14 cellular contexts compared by ENCODE assay signal in genomic region chr13:35162420-35162819, GRCh38.
DNase-seq lines count a peak whose midpoint lies in the region; ATAC-seq and TF ChIP-seq lines count a peak whose summit lies in the region.
"Had no signal": no experiment of that assay in that cellular context is flagged by ENCODE, and none has a peak within 500 bp of the region (broad histone marks: within the 10 kb centered on the region; RNA-seq: fewer than 3 reads in every experiment).

No MANE protein-coding gene starts in this region.

- no peak overlapping the region for H3K18ac ChIP-seq in trophoblast cell (ENCODE audit: low read length)

- H3K23ac ChIP-seq in trophoblast cell (ENCODE audit: low read length): no peak overlapping the region

- no peaks in the 10 kb centered on the region for H3K79me1 ChIP-seq in trophoblast cell (ENCODE audit: low read length)

- no peak for ATAC-seq in activated naive CD4-positive, alpha-beta T cell treated with anti-CD3 and anti-CD28 coated beads, Interleukin-2, amount 50 U/mL, for 72 hours
- peak; percentile 46 to 72 for ATAC-seq in stimulated activated naive B cell treated with anti-CD40 and anti-IgM and Interleukin-4, amounts not matched to agents 10 μg/mL and 1 μg/mL and 100 μg/mL, for 72 hours (replicated peaks)
- ATAC-seq: left cardiac atrium had no signal

- H3K4ac ChIP-seq in trophoblast cell (ENCODE audit: low read depth, low read length): no peak overlapping the region

- no peak for TF ChIP-seq CTCF in HFFc6 (IDR thresholded peaks at IDR 0.05)

- H2AFZ ChIP-seq in trophoblast cell (ENCODE audit: insufficient read depth, low read length, poor library complexity): no peak overlapping the region

- H3K4me1 ChIP-seq in trophoblast cell (ENCODE audit: control insufficient read depth in 1 of 2, insufficient read depth in 2 of 2, low read length in 2 of 2): no peaks in the 10 kb centered on the region

- H2BK5ac ChIP-seq in trophoblast cell (ENCODE audit: low read depth, low read length, poor library complexity): no peak overlapping the region

- H4K12ac ChIP-seq in trophoblast cell (ENCODE audit: low read depth, low read length): no peak overlapping the region

- no peaks in the 10 kb centered on the region for H3K79me2 ChIP-seq in trophoblast cell (ENCODE audit: control insufficient read depth, insufficient read depth, low read length, poor library complexity)

- H3K4me1 Mint-ChIP-seq in HFFc6 (ENCODE audit: low read depth): peaks cover 6% of the 10 kb centered on the region; the same call in 1 of the 2 replicates
- peaks cover 17% of the 10 kb centered on the region for H3K4me1 Mint-ChIP-seq in activated T-helper 1 cell treated with anti-CD3 and anti-CD28 coated beads, Interleukin-12 subunit alpha, Interleukin-12 subunit beta, Interleukin-2, Interleukin-4 antibody, amounts not matched to agents 30 ng/mL and 10 ng/mL and 1 ng/mL, durations not matched to agents 14 hours and 24 hours and 36 hours (ENCODE audit: low read depth)
- H3K4me1 Mint-ChIP-seq in stimulated activated naive B cell treated with anti-CD40 and anti-IgM and Interleukin-4, amounts not matched to agents 10 μg/mL and 1 μg/mL and 100 μg/mL, for 72 hours: peaks cover 3 to 7% of the 10 kb centered on the region in 2 donors

- intact Hi-C loops in activated T-helper 1 cell treated with anti-CD3 and anti-CD28 coated beads, Interleukin-12 subunit alpha, Interleukin-12 subunit beta, Interleukin-2, Interleukin-4 antibody, amounts not matched to agents 30 ng/mL and 10 ng/mL and 1 ng/mL, durations not matched to agents 14 hours and 24 hours and 36 hours (cut with micrococcal nuclease): loop anchor here (5.0 to 10.0 kb wide), 3 partner anchors 1008 to 1935 kb away; no protein-coding TSS in a partner anchor

- H3K27ac Mint-ChIP-seq in activated naive CD4-positive, alpha-beta T cell treated with anti-CD3 and anti-CD28 coated beads, Interleukin-2, amount 50 U/mL, for 72 hours: peak overlapping the region; percentile 81 to 93
- H3K27ac Mint-ChIP-seq in HFFc6: peak overlapping the region; percentile 47; the same call in 1 of the 2 replicates
- H3K27ac Mint-ChIP-seq in activated T-helper 1 cell treated with anti-CD3 and anti-CD28 coated beads, Interleukin-12 subunit alpha, Interleukin-12 subunit beta, Interleukin-2, Interleukin-4 antibody, amounts not matched to agents 30 ng/mL and 10 ng/mL and 1 ng/mL, durations not matched to agents 14 hours and 24 hours and 36 hours: peak overlapping the region; percentile 74
- peak overlapping the region; percentile 27 for H3K27ac Mint-ChIP-seq in stimulated activated naive B cell treated with anti-CD40 and anti-IgM and Interleukin-4, amounts not matched to agents 10 μg/mL and 1 μg/mL and 100 μg/mL, for 72 hours

- no peak overlapping the region for H2AK5ac ChIP-seq in trophoblast cell (ENCODE audit: low read length)

- no peak overlapping the region for H3K4me3 ChIP-seq in trophoblast cell (ENCODE audit: low read depth, low read length)
- H3K4me3 ChIP-seq: thyroid gland had no signal

- no peaks in the 10 kb centered on the region for H3K27me3 ChIP-seq in trophoblast cell (ENCODE audit: insufficient read depth, low read length)
- H3K27me3 ChIP-seq: thyroid gland had no signal

- peak overlapping the region; percentile 69 for H3K4me3 Mint-ChIP-seq in HFFc6
- H3K4me3 Mint-ChIP-seq in activated T-helper 1 cell treated with anti-CD3 and anti-CD28 coated beads, Interleukin-12 subunit alpha, Interleukin-12 subunit beta, Interleukin-2, Interleukin-4 antibody, amounts not matched to agents 30 ng/mL and 10 ng/mL and 1 ng/mL, durations not matched to agents 14 hours and 24 hours and 36 hours: peak overlapping the region; percentile 2
- H3K4me3 Mint-ChIP-seq in stimulated activated naive B cell treated with anti-CD40 and anti-IgM and Interleukin-4, amounts not matched to agents 10 μg/mL and 1 μg/mL and 100 μg/mL, for 72 hours: peak overlapping the region; percentile 36 to 45

- no peaks in the 10 kb centered on the region for H3K9me3 ChIP-seq in trophoblast cell (ENCODE audit: insufficient read depth, low read depth, low read length)
- H3K9me3 ChIP-seq: thyroid gland had no signal

- no peak overlapping the region for H2BK12ac ChIP-seq in trophoblast cell (ENCODE audit: low read length)

- H3K14ac ChIP-seq in trophoblast cell (ENCODE audit: low read length): no peak overlapping the region

- no peaks in the 10 kb centered on the region for H3K9me3 Mint-ChIP-seq in activated naive CD4-positive, alpha-beta T cell treated with anti-CD3 and anti-CD28 coated beads, Interleukin-2, amount 50 U/mL, for 72 hours
- H3K9me3 Mint-ChIP-seq in HFFc6: no peaks in the 10 kb centered on the region
- H3K9me3 Mint-ChIP-seq in activated T-helper 1 cell treated with anti-CD3 and anti-CD28 coated beads, Interleukin-12 subunit alpha, Interleukin-12 subunit beta, Interleukin-2, Interleukin-4 antibody, amounts not matched to agents 30 ng/mL and 10 ng/mL and 1 ng/mL, durations not matched to agents 14 hours and 24 hours and 36 hours: no peaks in the 10 kb centered on the region
- no peaks in the 10 kb centered on the region for H3K9me3 Mint-ChIP-seq in stimulated activated naive B cell treated with anti-CD40 and anti-IgM and Interleukin-4, amounts not matched to agents 10 μg/mL and 1 μg/mL and 100 μg/mL, for 72 hours

- WGBS in trophoblast cell (ENCODE audit: extremely low coverage, insufficient coverage, insufficient read length): no CpG with 5 or more reads among the region's 2 CpGs

- H3K4me2 ChIP-seq in trophoblast cell (ENCODE audit: low read length): no peak overlapping the region

- no peaks in the 10 kb centered on the region for H3K36me3 Mint-ChIP-seq in activated naive CD4-positive, alpha-beta T cell treated with anti-CD3 and anti-CD28 coated beads, Interleukin-2, amount 50 U/mL, for 72 hours
- H3K36me3 Mint-ChIP-seq in HFFc6 (ENCODE audit: low read depth): no peaks in the 10 kb centered on the region
- no peaks in the 10 kb centered on the region for H3K36me3 Mint-ChIP-seq in activated T-helper 1 cell treated with anti-CD3 and anti-CD28 coated beads, Interleukin-12 subunit alpha, Interleukin-12 subunit beta, Interleukin-2, Interleukin-4 antibody, amounts not matched to agents 30 ng/mL and 10 ng/mL and 1 ng/mL, durations not matched to agents 14 hours and 24 hours and 36 hours (ENCODE audit: low read depth)
- no peaks in the 10 kb centered on the region for H3K36me3 Mint-ChIP-seq in stimulated activated naive B cell treated with anti-CD40 and anti-IgM and Interleukin-4, amounts not matched to agents 10 μg/mL and 1 μg/mL and 100 μg/mL, for 72 hours

- no peak overlapping the region for H3K27ac ChIP-seq in trophoblast cell (ENCODE audit: low read depth, low read length)
- H3K27ac ChIP-seq: HL-60, thyroid gland had no signal

- no peak overlapping the region for H4K91ac ChIP-seq in trophoblast cell (ENCODE audit: low read depth, low read length)

- H2BK120ac ChIP-seq in trophoblast cell (ENCODE audit: insufficient read depth, low read length, poor library complexity): no peak overlapping the region

- H3K27me3 Mint-ChIP-seq in HFFc6 (ENCODE audit: insufficient read depth): no peaks in the 10 kb centered on the region
- H3K27me3 Mint-ChIP-seq in activated T-helper 1 cell treated with anti-CD3 and anti-CD28 coated beads, Interleukin-12 subunit alpha, Interleukin-12 subunit beta, Interleukin-2, Interleukin-4 antibody, amounts not matched to agents 30 ng/mL and 10 ng/mL and 1 ng/mL, durations not matched to agents 14 hours and 24 hours and 36 hours (ENCODE audit: insufficient read depth): no peaks in the 10 kb centered on the region
- H3K27me3 Mint-ChIP-seq in stimulated activated naive B cell treated with anti-CD40 and anti-IgM and Interleukin-4, amounts not matched to agents 10 μg/mL and 1 μg/mL and 100 μg/mL, for 72 hours: no peaks in the 10 kb centered on the region

- no peak for DNase-seq in activated naive CD4-positive, alpha-beta T cell treated with anti-CD3 and anti-CD28 coated beads, Interleukin-2, amount 50 U/mL, for 72 hours (ENCODE audit: low spot score in 2 of 2)
- no peak for DNase-seq in activated naive CD4-positive, alpha-beta T cell (lab: John Stamatoyannopoulos, UW)
- DNase-seq in HFFc6: no peak
- DNase-seq in activated T-helper 1 cell treated with anti-CD3 and anti-CD28 coated beads, Interleukin-12 subunit alpha, Interleukin-12 subunit beta, Interleukin-2, Interleukin-4 antibody, amounts not matched to agents 30 ng/mL and 10 ng/mL and 1 ng/mL, durations not matched to agents 14 hours and 24 hours and 36 hours (ENCODE audit: low spot score): no peak
- DNase-seq in stimulated activated naive B cell treated with anti-CD40 and anti-IgM and Interleukin-4, amounts not matched to agents 10 μg/mL and 1 μg/mL and 100 μg/mL, for 72 hours: no peak
- DNase-seq in trophoblast cell: no peak
- no peak for DNase-seq in stimulated activated CD4-positive, alpha-beta T cell treated with anti-CD3 and anti-CD28 coated beads, Interleukin-4, amount 100 ng/mL, for 4 hours
- DNase-seq in stimulated activated CD4-positive, alpha-beta T cell treated with anti-CD3 and anti-CD28 coated beads, Interleukin-4, amount 100 ng/mL, for 1 hour: no peak
- DNase-seq: amniotic stem cell, left cardiac atrium, NCI-H2081 treated with DMSO at 0.1 percent for 48 hours, posterior cingulate gyrus, thyroid gland had no signal

- no peak overlapping the region for H4K8ac ChIP-seq in trophoblast cell (ENCODE audit: low read depth, low read length)

- no peak overlapping the region for H3K9ac ChIP-seq in trophoblast cell (ENCODE audit: low read length)

- H3K36me3 ChIP-seq in trophoblast cell (ENCODE audit: control insufficient read depth in 1 of 2, insufficient read depth in 2 of 2, low read length in 2 of 2): no peaks in the 10 kb centered on the region
- H3K36me3 ChIP-seq: thyroid gland had no signal

Comparison
In these comparisons a context has a peak if more than half of its experiments do, and no peak if none do; other contexts are left out.
1. ATAC-seq: peak in stimulated activated naive B cell treated with anti-CD40 and anti-IgM and Interleukin-4, amounts not matched to agents 10 μg/mL and 1 μg/mL and 100 μg/mL, for 72 hours (2 of 2); none in activated naive CD4-positive, alpha-beta T cell treated with anti-CD3 and anti-CD28 coated beads, Interleukin-2, amount 50 U/mL, for 72 hours (0 of 2).
2. H3K27ac Mint-ChIP-seq: peak in every context shown above with its lines; median percentile 87 in activated naive CD4-positive, alpha-beta T cell treated with anti-CD3 and anti-CD28 coated beads, Interleukin-2, amount 50 U/mL, for 72 hours; 74 in activated T-helper 1 cell treated with anti-CD3 and anti-CD28 coated beads, Interleukin-12 subunit alpha, Interleukin-12 subunit beta, Interleukin-2, Interleukin-4 antibody, amounts not matched to agents 30 ng/mL and 10 ng/mL and 1 ng/mL, durations not matched to agents 14 hours and 24 hours and 36 hours; 47 in HFFc6; 27 in stimulated activated naive B cell treated with anti-CD40 and anti-IgM and Interleukin-4, amounts not matched to agents 10 μg/mL and 1 μg/mL and 100 μg/mL, for 72 hours.
3. H3K4me3 Mint-ChIP-seq: peak in every context shown above with its lines; median percentile 69 in HFFc6; 40 in stimulated activated naive B cell treated with anti-CD40 and anti-IgM and Interleukin-4, amounts not matched to agents 10 μg/mL and 1 μg/mL and 100 μg/mL, for 72 hours; 2 in activated T-helper 1 cell treated with anti-CD3 and anti-CD28 coated beads, Interleukin-12 subunit alpha, Interleukin-12 subunit beta, Interleukin-2, Interleukin-4 antibody, amounts not matched to agents 30 ng/mL and 10 ng/mL and 1 ng/mL, durations not matched to agents 14 hours and 24 hours and 36 hours.